8 cellular contexts compared by ENCODE assay signal in the genomic region with DNA sequence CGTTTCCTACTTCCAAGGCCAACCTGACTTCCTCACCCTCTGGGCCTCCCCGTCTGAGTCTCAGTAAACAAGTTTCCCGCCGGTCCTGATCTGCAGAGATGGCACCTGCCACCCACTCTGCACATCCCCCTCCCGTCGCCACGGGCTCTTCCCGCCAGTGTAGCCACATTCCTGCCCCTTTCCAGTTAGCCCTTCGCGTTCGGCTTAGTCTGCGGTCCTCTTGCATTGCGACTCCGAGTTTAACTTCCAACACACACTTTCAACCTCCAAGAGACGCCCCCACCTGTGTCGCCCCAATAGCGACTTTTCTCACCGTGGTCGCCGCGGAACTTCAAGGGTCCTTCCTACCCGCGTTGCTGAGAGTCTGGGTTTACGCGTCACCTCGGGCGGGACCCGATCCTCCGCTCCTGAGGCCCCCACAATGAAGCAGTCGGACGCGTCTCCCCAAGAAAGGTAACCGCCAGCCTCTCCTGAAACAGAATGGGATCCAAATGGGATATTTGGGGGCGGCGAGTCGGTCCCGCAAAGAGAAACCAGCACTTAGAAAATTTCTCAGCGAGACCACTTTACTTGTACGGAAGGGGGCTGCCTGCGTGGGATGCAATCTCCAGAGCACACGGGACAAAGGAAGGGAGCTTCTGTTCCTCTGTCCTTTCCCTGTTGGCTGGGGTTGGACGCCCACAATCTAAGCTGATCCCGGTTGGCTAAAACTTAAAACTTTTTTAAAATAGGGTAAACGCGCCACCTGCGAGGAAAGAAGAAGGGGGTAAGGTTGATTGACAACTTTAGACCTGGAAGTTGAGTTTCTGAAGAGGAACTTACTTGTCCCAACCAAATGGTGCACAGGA. TPM values are rescaled to one million over a fixed set of nuclear protein-coding genes. Genes with fewer than 3 reads are reported as not detected.
DNase-seq lines count a peak whose midpoint lies in the region; ATAC-seq and TF ChIP-seq lines count a peak whose summit lies in the region.

No MANE protein-coding gene starts in this region.

- CTCF ChIA-PET in BJ (lab: Yijun Ruan, JAX) = interaction anchor here (0.9 to 1.4 kb wide), 2 partner anchors 12 to 39 kb away, joined by 3 to 6 read pairs; a partner anchor contains a TSS
- CTCF ChIA-PET in activated CD8-positive, alpha-beta T cell treated with anti-CD3 and anti-CD28 coated beads, Interleukin-2, amount 10 ng/mL, durations not matched to agents 7 days and 5 days (lab: Charles Lee) = interaction anchor here (1.9 kb wide), 1 partner anchor 60 kb away, joined by 4 read pairs; no protein-coding TSS in a partner anchor

- H3K36me3 ChIP-seq in BJ (ENCODE audit: control insufficient read depth, insufficient read depth, low read length) (no peaks in the 10 kb centered on the region), esophagus muscularis mucosa (no peaks in the 10 kb centered on the region), neural progenitor cell (no peaks in the 10 kb centered on the region)

- peaks cover 43% of the 10 kb centered on the region for H3F3A ChIP-seq in neural progenitor cell (ENCODE audit: low read depth)

- H3K4me1 Mint-ChIP-seq in activated CD8-positive, alpha-beta T cell treated with anti-CD3 and anti-CD28 coated beads, Interleukin-2, amount 10 ng/mL, durations not matched to agents 7 days and 5 days (ENCODE audit: low read depth) = peaks cover 36% of the 10 kb centered on the region
- H3K4me1 Mint-ChIP-seq in neural progenitor cell = peaks cover 31% of the 10 kb centered on the region

- H3K27me3 Mint-ChIP-seq in activated CD8-positive, alpha-beta T cell treated with anti-CD3 and anti-CD28 coated beads, Interleukin-2, amount 10 ng/mL, durations not matched to agents 7 days and 5 days (ENCODE audit: low read depth) = no peaks in the 10 kb centered on the region
- peaks cover 13% of the 10 kb centered on the region for H3K27me3 Mint-ChIP-seq in neural progenitor cell (ENCODE audit: insufficient read depth, low read depth)

- no peaks in the 10 kb centered on the region for H3K9me3 Mint-ChIP-seq in activated CD8-positive, alpha-beta T cell treated with anti-CD3 and anti-CD28 coated beads, Interleukin-2, amount 10 ng/mL, durations not matched to agents 7 days and 5 days (ENCODE audit: insufficient read depth)
- peaks cover 13% of the 10 kb centered on the region for H3K9me3 Mint-ChIP-seq in neural progenitor cell

- peak overlapping the region; percentile 97 for H3K27ac Mint-ChIP-seq in activated CD8-positive, alpha-beta T cell treated with anti-CD3 and anti-CD28 coated beads, Interleukin-2, amount 10 ng/mL, durations not matched to agents 7 days and 5 days
- peak overlapping the region; percentile 96 for H3K27ac Mint-ChIP-seq in neural progenitor cell

- POLR2A ChIA-PET in BJ (lab: Charles Lee) = interaction anchor here (0.7 kb wide), 1 partner anchor 39 kb away, joined by 4 read pairs; a partner anchor contains a TSS
- POLR2A ChIA-PET in activated CD8-positive, alpha-beta T cell treated with anti-CD3 and anti-CD28 coated beads, Interleukin-2, amount 10 ng/mL, durations not matched to agents 7 days and 5 days (lab: Charles Lee) = interaction anchor here (0.7 to 2.1 kb wide), 4 partner anchors 39 to 107 kb away, joined by 3 to 14 read pairs (median 6); a partner anchor contains a TSS

- TF ChIP-seq POLR2A in esophagus muscularis mucosa (IDR thresholded peaks at IDR 0.05; ENCODE audit: low read depth) = no peak

- TF ChIP-seq EP300 in esophagus muscularis mucosa (IDR thresholded peaks at IDR 0.05) = no peak

- peaks cover 39% of the 10 kb centered on the region for H4K20me1 ChIP-seq in neural progenitor cell (ENCODE audit: low read depth)

- H3K9me3 ChIP-seq in esophagus muscularis mucosa (no peaks in the 10 kb centered on the region), neural progenitor cell (ENCODE audit: low read depth) (no peaks in the 10 kb centered on the region)

- H2AFZ ChIP-seq in neural progenitor cell (replicated peaks) = peak overlapping the region; percentile 63

- H3K4me1 ChIP-seq in esophagus muscularis mucosa (peaks cover 39 to 49% (median 46%) of the 10 kb centered on the region in 4 donors), neural progenitor cell (peaks cover 19% of the 10 kb centered on the region)

- peak overlapping the region; percentile 86 for H3K4me2 ChIP-seq in neural progenitor cell

- peak overlapping the region; percentile 81 to 94 (median 92) for H3K27ac ChIP-seq in esophagus muscularis mucosa (replicated peaks in 1 of 4)
- peak overlapping the region; percentile 64 for H3K27ac ChIP-seq in neural progenitor cell

- no peak overlapping the region for H3K9ac ChIP-seq in neural progenitor cell

- peaks cover 40% of the 10 kb centered on the region for H3K79me2 ChIP-seq in neural progenitor cell (ENCODE audit: low read depth)

- H3K27me3 ChIP-seq in BJ (ENCODE audit: control insufficient read depth, insufficient read depth, low read length) (no peaks in the 10 kb centered on the region), esophagus muscularis mucosa (no peaks in the 10 kb centered on the region), neural progenitor cell (peaks cover 8% of the 10 kb centered on the region)

- H3K4me3 ChIP-seq in BJ (ENCODE audit: low read depth, low read length) = peak overlapping the region; percentile 44
- peak overlapping the region; percentile 87 to 100 (median 96) for H3K4me3 ChIP-seq in esophagus muscularis mucosa
- H3K4me3 ChIP-seq in neural progenitor cell = peak overlapping the region; percentile 97

- TF ChIP-seq CTCF in BJ (IDR thresholded peaks at IDR 0.05; ENCODE audit: insufficient read depth, low read depth, low read length) (no peak), esophagus muscularis mucosa (IDR thresholded peaks at IDR 0.05) (no peak), neural progenitor cell (IDR thresholded peaks at IDR 0.05) (no peak)

- H3K4me3 Mint-ChIP-seq in activated CD8-positive, alpha-beta T cell treated with anti-CD3 and anti-CD28 coated beads, Interleukin-2, amount 10 ng/mL, durations not matched to agents 7 days and 5 days = peak overlapping the region; percentile 88
- peak overlapping the region; percentile 96 for H3K4me3 Mint-ChIP-seq in neural progenitor cell

- ATAC-seq in GM21390 (IDR thresholded peaks at IDR 0.05; ENCODE audit: unreplicated experiment) (peak; percentile 4), HG03460 (IDR thresholded peaks at IDR 0.05; ENCODE audit: unreplicated experiment) (no peak)
- ATAC-seq in activated CD8-positive, alpha-beta T cell treated with anti-CD3 and anti-CD28 coated beads, Interleukin-2, amount 10 ng/mL, durations not matched to agents 7 days and 5 days = peak; percentile 31

- peaks cover 3% of the 10 kb centered on the region for H3K36me3 Mint-ChIP-seq in activated CD8-positive, alpha-beta T cell treated with anti-CD3 and anti-CD28 coated beads, Interleukin-2, amount 10 ng/mL, durations not matched to agents 7 days and 5 days (ENCODE audit: low read depth)
- H3K36me3 Mint-ChIP-seq in neural progenitor cell = peaks cover 17% of the 10 kb centered on the region

- intact Hi-C loops in esophagus muscularis mucosa (cut with DNase I) = no loop called here

- 1% methylated on average over 41 of the region's 46 CpGs for WGBS in esophagus muscularis mucosa

- DNase-seq in BJ (ENCODE audit: low read depth) (no peak), NCI-H510A (lab: John Stamatoyannopoulos, UW) (peak; percentile 70), esophagus muscularis mucosa (ENCODE audit: extremely low spot score) (no peak), neural progenitor cell (ENCODE audit: low spot score) (peak; percentile 71), NCI-H226 (no peak)
- DNase-seq in activated CD8-positive, alpha-beta T cell treated with anti-CD3 and anti-CD28 coated beads, Interleukin-2, amount 10 ng/mL, durations not matched to agents 7 days and 5 days = peak; percentile 68

RNA-seq across cellular contexts. Expression of a gene that starts 1.0 kb away (rescaled TPM):
- polyA plus RNA-seq in BJ (2011; rRNA removed) = 579 and 1,176 TPM in 2 replicates
- 119 and 216 TPM in 2 replicates for polyA minus RNA-seq in BJ (2011; rRNA and poly(A)+ RNA removed)
- total RNA-seq in activated CD8-positive, alpha-beta T cell treated with anti-CD3 and anti-CD28 coated beads, Interleukin-2, amount 10 ng/mL, durations not matched to agents 7 days and 5 days = 100 to 1,000 TPM; 207 to 217 TPM
- 100 to 1,000 TPM; 304 to 416 (median 362) TPM for total RNA-seq in esophagus muscularis mucosa
- total RNA-seq in neural progenitor cell (ENCODE audit: low replicate concordance) = 330 and 913 TPM in 2 replicates

RNA-seq across cellular contexts. Expression of a gene that starts 18.3 kb away (rescaled TPM):
- 0.83 and 1.5 TPM in 2 replicates for polyA plus RNA-seq in BJ (2011; rRNA removed)
- polyA minus RNA-seq in BJ (2011; rRNA and poly(A)+ RNA removed) = 3.1 and 6.0 TPM in 2 replicates
- total RNA-seq in activated CD8-positive, alpha-beta T cell treated with anti-CD3 and anti-CD28 coated beads, Interleukin-2, amount 10 ng/mL, durations not matched to agents 7 days and 5 days = 1 to 10 TPM in 1 of 2 experiments, under 1 TPM in 1; 0.84 to 1.3 TPM
- under 1 TPM; 0.19 to 0.50 (median 0.41) TPM for total RNA-seq in esophagus muscularis mucosa
- 0.06 TPM in 1 of 2 replicates, not detected in the other for total RNA-seq in neural progenitor cell (ENCODE audit: low replicate concordance)

RNA-seq across cellular contexts. Expression of a gene that starts 27.5 kb away (rescaled TPM):
- not detected in 2 replicates for polyA plus RNA-seq in BJ (2011; rRNA removed)
- polyA minus RNA-seq in BJ (2011; rRNA and poly(A)+ RNA removed) = not detected in 2 replicates
- total RNA-seq in activated CD8-positive, alpha-beta T cell treated with anti-CD3 and anti-CD28 coated beads, Interleukin-2, amount 10 ng/mL, durations not matched to agents 7 days and 5 days = 10 to 100 TPM; 86.9 to 87.3 TPM
- total RNA-seq in esophagus muscularis mucosa (under 1 TPM in 2 of 4 donors, not detected in 2; 0.50 to 0.58 TPM), neural progenitor cell (ENCODE audit: low replicate concordance) (not detected in 2 replicates)

RNA-seq across cellular contexts. Expression of a gene that starts 39.8 kb away (rescaled TPM):
- polyA plus RNA-seq in BJ (2011; rRNA removed) = 49.1 and 75.2 TPM in 2 replicates
- polyA minus RNA-seq in BJ (2011; rRNA and poly(A)+ RNA removed) = 30.5 and 34.2 TPM in 2 replicates
- 10 to 100 TPM; 49.0 to 53.0 TPM for total RNA-seq in activated CD8-positive, alpha-beta T cell treated with anti-CD3 and anti-CD28 coated beads, Interleukin-2, amount 10 ng/mL, durations not matched to agents 7 days and 5 days
- total RNA-seq in esophagus muscularis mucosa = 100 to 1,000 TPM in 1 of 4 donors, 10 to 100 TPM in 3; 62.5 to 100 (median 76.2) TPM
- total RNA-seq in neural progenitor cell (ENCODE audit: low replicate concordance) = 42.5 and 92.6 TPM in 2 replicates

Comparison
In these comparisons a context has a peak if more than half of its experiments do, and no peak if none do; other contexts are left out.
1. DNase-seq: peak in NCI-H510A (single experiment), activated CD8-positive, alpha-beta T cell treated with anti-CD3 and anti-CD28 coated beads, Interleukin-2, amount 10 ng/mL, durations not matched to agents 7 days and 5 days (single experiment) and neural progenitor cell (single experiment); none in BJ (single experiment), esophagus muscularis mucosa (single experiment) and NCI-H226 (single experiment).
2. H3K4me3 ChIP-seq: peak in every context shown above with its lines; median percentile 97 in neural progenitor cell; 96 in esophagus muscularis mucosa; 44 in BJ.
3. RNA of a gene that starts 27.5 kb away (total RNA-seq): 86.9 to 87.3 TPM in activated CD8-positive, alpha-beta T cell treated with anti-CD3 and anti-CD28 coated beads, Interleukin-2, amount 10 ng/mL, durations not matched to agents 7 days and 5 days; 0.50 to 0.58 TPM in esophagus muscularis mucosa and not detected in neural progenitor cell; every median in the first group is over 10 times any median in the second.